In the genomic region with DNA sequence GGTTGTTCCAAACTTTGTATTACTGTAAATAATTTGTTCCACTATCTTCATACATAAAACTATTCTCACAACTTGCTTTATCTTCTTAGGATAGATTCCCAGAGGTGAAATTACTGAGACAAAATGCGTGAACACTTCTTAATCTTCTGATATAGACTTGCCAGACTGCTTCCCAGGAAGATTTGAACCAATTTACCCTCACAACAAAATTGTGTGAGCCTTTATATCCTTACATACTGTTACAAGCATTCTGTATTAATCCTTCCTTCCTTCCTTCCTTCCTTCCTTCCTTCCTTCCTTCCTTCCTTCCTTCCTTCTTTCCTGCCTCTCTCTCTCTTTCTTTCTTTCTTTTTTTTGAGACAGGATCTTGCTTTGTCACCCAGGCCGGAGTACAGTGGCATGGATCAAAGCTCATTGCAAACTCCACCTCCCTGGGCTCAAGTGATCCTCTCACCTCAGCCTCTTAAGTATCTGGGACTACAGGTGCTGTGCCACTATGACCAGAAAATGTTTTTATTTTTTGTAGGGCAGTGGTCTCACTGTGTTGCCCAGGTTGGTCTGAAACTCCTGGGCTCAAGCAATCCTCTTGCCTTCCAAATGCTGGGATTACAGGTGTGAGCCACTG, we compare ENCODE assay signal across 26 cellular contexts.
"Had no signal": no experiment of that assay in that cellular context is flagged by ENCODE, and none has a peak within 500 bp of the region (broad histone marks: within the 10 kb centered on the region; RNA-seq: fewer than 3 reads in every experiment).

No MANE protein-coding gene starts in this region.

- H3K4me3 Mint-ChIP-seq: activated naive CD4-positive, alpha-beta T cell treated with anti-CD3 and anti-CD28 coated beads for 36 hours; activated naive CD8-positive, alpha-beta T cell treated with anti-CD3 and anti-CD28 coated beads, Interleukin-2, amount 10 ng/mL, durations not matched to agents 7 days and 5 days; activated T-cell treated with anti-CD3 and anti-CD28 coated beads, Interleukin-2, amount 50 U/mL, for 4 hours; central memory CD8-positive, alpha-beta T cell; effector memory CD8-positive, alpha-beta T cell; naive B cell; neural progenitor cell; stimulated activated naive B cell treated with anti-CD40 and anti-IgM and Interleukin-4, amounts not matched to agents 10 μg/mL and 1 μg/mL and 100 μg/mL, for 72 hours; WTC11 had no signal

- H3K4me2 ChIP-seq: neural progenitor cell, smooth muscle cell had no signal

- H3K36me3 ChIP-seq: breast epithelium, colonic mucosa, esophagus muscularis mucosa, gastrocnemius medialis, neural progenitor cell had no signal

- DNase-seq: activated CD4-positive, alpha-beta T cell treated with anti-CD3 and anti-CD28 coated beads, Interleukin-2, amount 50 U/mL, for 48 hours; activated CD8-positive, alpha-beta memory T cell treated with anti-CD3 and anti-CD28 coated beads, Interleukin-2, amount 50 U/mL, for 48 hours; activated naive CD4-positive, alpha-beta T cell treated with anti-CD3 and anti-CD28 coated beads for 36 hours; activated naive CD8-positive, alpha-beta T cell treated with anti-CD3 and anti-CD28 coated beads, Interleukin-2, amount 10 ng/mL, durations not matched to agents 7 days and 5 days; activated T-cell treated with anti-CD3 and anti-CD28 coated beads, Interleukin-2, amount 50 U/mL, for 4 hours; amniotic stem cell; colonic mucosa; dorsolateral prefrontal cortex; effector memory CD8-positive, alpha-beta T cell; gastrocnemius medialis; hippocampal formation; naive B cell; posterior cingulate gyrus; stimulated activated CD4-positive, alpha-beta T cell treated with anti-CD3 and anti-CD28 coated beads, Interleukin-15, amount 100 ng/mL, for 24 hours; stimulated activated CD4-positive, alpha-beta T cell treated with anti-CD3 and anti-CD28 coated beads, Interleukin-2, amount 100 ng/mL, for 48 hours; stimulated activated CD8-positive, alpha-beta memory T cell treated with anti-CD3 and anti-CD28 coated beads, Interleukin-4, amount 100 ng/mL, for 48 hours; stimulated activated naive B cell treated with anti-CD40 and anti-IgM and Interleukin-4, amounts not matched to agents 10 μg/mL and 1 μg/mL and 100 μg/mL, for 72 hours; T1000; trophoblast cell had no signal

- H3K36me3 Mint-ChIP-seq: naive B cell; neural progenitor cell; stimulated activated naive B cell treated with anti-CD40 and anti-IgM and Interleukin-4, amounts not matched to agents 10 μg/mL and 1 μg/mL and 100 μg/mL, for 72 hours; WTC11 had no signal

- H3K4me1 Mint-ChIP-seq: central memory CD8-positive, alpha-beta T cell had no signal

- H3K9ac ChIP-seq: neural progenitor cell had no signal

- H3K27ac ChIP-seq: breast epithelium, colonic mucosa, dorsolateral prefrontal cortex, esophagus muscularis mucosa, gastrocnemius medialis, neural progenitor cell had no signal

- ATAC-seq: activated T-cell treated with anti-CD3 and anti-CD28 coated beads, Interleukin-2, amount 50 U/mL, for 4 hours; effector memory CD8-positive, alpha-beta T cell; gastrocnemius medialis; sciatic nerve; stimulated activated naive B cell treated with anti-CD40 and anti-IgM and Interleukin-4, amounts not matched to agents 10 μg/mL and 1 μg/mL and 100 μg/mL, for 72 hours; WTC11 had no signal

- H3K27ac Mint-ChIP-seq: activated naive CD4-positive, alpha-beta T cell treated with anti-CD3 and anti-CD28 coated beads for 36 hours; activated naive CD8-positive, alpha-beta T cell treated with anti-CD3 and anti-CD28 coated beads, Interleukin-2, amount 10 ng/mL, durations not matched to agents 7 days and 5 days; effector memory CD8-positive, alpha-beta T cell; neural progenitor cell; WTC11 had no signal

- H3K9me3 Mint-ChIP-seq: activated naive CD4-positive, alpha-beta T cell treated with anti-CD3 and anti-CD28 coated beads for 36 hours; activated naive CD8-positive, alpha-beta T cell treated with anti-CD3 and anti-CD28 coated beads, Interleukin-2, amount 10 ng/mL, durations not matched to agents 7 days and 5 days; activated T-cell treated with anti-CD3 and anti-CD28 coated beads, Interleukin-2, amount 50 U/mL, for 4 hours; central memory CD8-positive, alpha-beta T cell; effector memory CD8-positive, alpha-beta T cell; neural progenitor cell; stimulated activated naive B cell treated with anti-CD40 and anti-IgM and Interleukin-4, amounts not matched to agents 10 μg/mL and 1 μg/mL and 100 μg/mL, for 72 hours; WTC11 had no signal

- H3K4me1 ChIP-seq: breast epithelium, colonic mucosa, gastrocnemius medialis had no signal

- H3K9me3 ChIP-seq: breast epithelium, colonic mucosa, esophagus muscularis mucosa, gastrocnemius medialis had no signal

- H3K4me3 ChIP-seq: breast epithelium, colonic mucosa, dorsolateral prefrontal cortex, esophagus muscularis mucosa, gastrocnemius medialis, neural progenitor cell, smooth muscle cell had no signal

- H2AFZ ChIP-seq: neural progenitor cell had no signal

- H3K27me3 ChIP-seq: breast epithelium, colonic mucosa, dorsolateral prefrontal cortex, esophagus muscularis mucosa, gastrocnemius medialis had no signal
